In the genomic region with DNA sequence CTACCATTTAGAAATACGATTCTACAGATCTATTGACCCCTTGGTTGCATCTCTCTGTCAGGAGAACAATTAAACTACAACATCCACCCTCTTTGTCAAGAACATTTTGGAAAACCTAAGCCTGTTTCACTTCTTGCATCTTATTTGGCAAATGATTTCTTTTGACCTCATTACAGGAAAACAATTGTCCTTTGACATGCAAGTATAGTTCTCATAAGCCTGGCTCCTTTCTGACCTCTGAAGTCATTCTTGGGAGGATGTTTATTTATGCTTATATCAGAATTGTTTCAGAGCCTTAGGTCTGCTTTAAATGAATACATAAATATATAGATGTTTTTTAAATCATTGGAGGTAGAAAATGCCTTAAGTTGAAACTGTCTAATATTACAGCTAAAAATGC, we compare ENCODE assay signal across 8 cellular contexts.
"Had no signal": no experiment of that assay in that cellular context is flagged by ENCODE, and none has a peak within 500 bp of the region (broad histone marks: within the 10 kb centered on the region; RNA-seq: fewer than 3 reads in every experiment).

No MANE protein-coding gene starts in this region.

- FAIRE-seq: G401.6, GM12878, GM12891, GM12892, GM18507, GM19239 had no signal

- DNase-seq: GDM1, GF-D8 had no signal

- ATAC-seq: GM12878 had no signal

- H3K4me3 ChIP-seq: GM12878 had no signal
